In the genomic region with DNA sequence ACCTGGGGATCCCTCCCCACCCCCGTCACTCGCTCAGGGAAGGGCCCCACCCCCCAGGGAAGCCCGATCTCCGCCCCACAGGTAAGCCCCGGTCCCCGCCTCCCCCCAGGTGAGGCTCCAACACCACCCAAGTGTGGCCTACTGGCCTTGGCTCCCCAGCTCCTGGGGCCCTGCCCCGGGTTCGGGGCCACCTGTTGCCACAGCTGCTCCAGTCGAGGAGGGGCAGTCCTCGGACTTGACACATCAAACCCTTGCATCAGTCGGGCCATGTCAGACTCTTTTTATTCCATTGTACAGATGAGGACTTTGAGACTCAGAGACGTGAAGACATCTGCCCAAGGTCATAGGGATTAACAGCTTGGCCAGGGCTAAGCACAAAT, we compare ENCODE assay signal across 8 cellular contexts. TPM values are rescaled to one million over a fixed set of nuclear protein-coding genes. Genes with fewer than 3 reads are reported as not detected.
DNase-seq lines count a peak whose midpoint lies in the region; ATAC-seq and TF ChIP-seq lines count a peak whose summit lies in the region.

No MANE protein-coding gene starts in this region.

- peak overlapping the region; percentile 96 for H3K56ac ChIP-seq in mesendoderm (ENCODE audit: low read length)

- H3K9me3 ChIP-seq in CD8-positive, alpha-beta T cell (ENCODE audit: low read length): no peaks in the 10 kb centered on the region

- no peaks in the 10 kb centered on the region for H3K27me3 Mint-ChIP-seq in CD8-positive, alpha-beta T cell (ENCODE audit: low read depth)
- no peaks in the 10 kb centered on the region for H3K27me3 Mint-ChIP-seq in chondrocyte (ENCODE audit: low read depth)

- peak in 4 of 7 experiments; percentile 23 to 43 (median 30) for DNase-seq in CD8-positive, alpha-beta T cell
- DNase-seq in RKO (ENCODE audit: low spot score) (peak; percentile 53), chondrocyte (ENCODE audit: low spot score) (no peak), mesendoderm (no peak), globus pallidus (ENCODE audit: low spot score) (no peak), dedifferentiated amniotic fluid mesenchymal stem cell (ENCODE audit: extremely low spot score) (no peak)

- peak overlapping the region; percentile 57 for H3K27ac ChIP-seq in CD8-positive, alpha-beta T cell (ENCODE audit: low read depth, low read length)
- H3K27ac ChIP-seq in mesendoderm (ENCODE audit: low read depth, low read length): no peak overlapping the region
- peak overlapping the region; percentile 78 for H3K27ac ChIP-seq in urinary bladder (ENCODE audit: low read depth)

- no peaks in the 10 kb centered on the region for H3K79me1 ChIP-seq in mesendoderm (ENCODE audit: low read length)

- H4K5ac ChIP-seq in mesendoderm (ENCODE audit: low read length): no peak overlapping the region

- no peak for TF ChIP-seq CTCF in CD8-positive, alpha-beta T cell (IDR thresholded peaks at IDR 0.05)
- no peak for TF ChIP-seq CTCF in chondrocyte (IDR thresholded peaks at IDR 0.05)

- no peak overlapping the region for H2BK5ac ChIP-seq in mesendoderm (ENCODE audit: low read length)

- H3K36me3 ChIP-seq in CD8-positive, alpha-beta T cell (ENCODE audit: insufficient read depth, low read length): peaks cover 3% of the 10 kb centered on the region
- H3K36me3 ChIP-seq in mesendoderm (ENCODE audit: control insufficient read depth, insufficient read depth, low read length) (no peaks in the 10 kb centered on the region), urinary bladder (ENCODE audit: insufficient read depth) (no peaks in the 10 kb centered on the region)

- peaks cover 12% of the 10 kb centered on the region for H3K4me1 ChIP-seq in CD8-positive, alpha-beta T cell (ENCODE audit: insufficient read depth, low read length)
- H3K4me1 ChIP-seq in mesendoderm (ENCODE audit: control insufficient read depth, low read depth, low read length): no peaks in the 10 kb centered on the region
- H3K4me1 ChIP-seq in urinary bladder (ENCODE audit: insufficient read depth): peaks cover 2% of the 10 kb centered on the region

- peak overlapping the region; percentile 80 for H3K4me3 Mint-ChIP-seq in CD8-positive, alpha-beta T cell
- peak overlapping the region; percentile 82 for H3K4me3 Mint-ChIP-seq in chondrocyte (ENCODE audit: unreplicated experiment)

- H3K27ac Mint-ChIP-seq in CD8-positive, alpha-beta T cell: no peak overlapping the region
- H3K27ac Mint-ChIP-seq in chondrocyte (ENCODE audit: unreplicated experiment): peak overlapping the region; percentile 51

- H3K18ac ChIP-seq in mesendoderm (ENCODE audit: low read length): no peak overlapping the region

- H3K79me2 ChIP-seq in mesendoderm (ENCODE audit: control insufficient read depth, insufficient read depth, low read length): no peaks in the 10 kb centered on the region

- H2AK5ac ChIP-seq in mesendoderm (ENCODE audit: low read length): no peak overlapping the region

- H3K4me1 Mint-ChIP-seq in CD8-positive, alpha-beta T cell (ENCODE audit: low read depth): peaks cover 14% of the 10 kb centered on the region
- H3K4me1 Mint-ChIP-seq in chondrocyte (ENCODE audit: low read depth): peaks cover 13% of the 10 kb centered on the region

- POLR2A ChIA-PET in CD8-positive, alpha-beta T cell (lab: Charles Lee): interaction anchor here (1.0 to 1.2 kb wide), 2 partner anchors 100 to 125 kb away, joined by 3 to 5 read pairs; partner anchors contain the start of genes IL27RA and RFX1

- H4K8ac ChIP-seq in mesendoderm (ENCODE audit: low read depth, low read length): no peak overlapping the region

- H3K4me3 ChIP-seq in CD8-positive, alpha-beta T cell (ENCODE audit: low read depth, low read length): peak overlapping the region; percentile 81
- H3K4me3 ChIP-seq in mesendoderm (ENCODE audit: low read length) (peak overlapping the region; percentile 86), urinary bladder (ENCODE audit: low read depth, low read length) (peak overlapping the region; percentile 82)

- CTCF ChIA-PET in CD8-positive, alpha-beta T cell (lab: Charles Lee): interaction anchor here (1.0 to 1.2 kb wide), 2 partner anchors 142 to 153 kb away, joined by 3 to 4 read pairs; no protein-coding TSS in a partner anchor

- no peaks in the 10 kb centered on the region for H3K9me3 Mint-ChIP-seq in CD8-positive, alpha-beta T cell
- no peaks in the 10 kb centered on the region for H3K9me3 Mint-ChIP-seq in chondrocyte (ENCODE audit: low read depth)

- intact Hi-C loops in CD8-positive, alpha-beta T cell (cut with DNase I, micrococcal nuclease): loop anchor here (1.0 to 2.0 kb wide), 4 partner anchors 26 to 126 kb away; partner anchors contain the start of gene DCAF15 (in 2 of the 2)

- H3K23ac ChIP-seq in mesendoderm (ENCODE audit: low read length): no peak overlapping the region

- ATAC-seq in CD8-positive, alpha-beta T cell: peak; percentile 41
- ATAC-seq in HG02610 (IDR thresholded peaks at IDR 0.05; ENCODE audit: unreplicated experiment): peak; percentile 11

- H3K9ac ChIP-seq in mesendoderm (ENCODE audit: low read length): peak overlapping the region; percentile 89

- H2BK15ac ChIP-seq in mesendoderm (replicated peaks; ENCODE audit: low read depth): no peak overlapping the region

- no peak overlapping the region for H3K4ac ChIP-seq in mesendoderm (ENCODE audit: low read depth, low read length)

- H3K36me3 Mint-ChIP-seq in CD8-positive, alpha-beta T cell: peaks cover 17% of the 10 kb centered on the region
- peaks cover 4% of the 10 kb centered on the region for H3K36me3 Mint-ChIP-seq in chondrocyte (ENCODE audit: low read depth)

- H3K27me3 ChIP-seq in CD8-positive, alpha-beta T cell (ENCODE audit: insufficient read depth, low read length): no peaks in the 10 kb centered on the region
- no peaks in the 10 kb centered on the region for H3K27me3 ChIP-seq in mesendoderm (ENCODE audit: insufficient read depth, low read length, poor library complexity)

- no CpG with 5 or more reads among the region's 12 CpGs for WGBS in mesendoderm (ENCODE audit: extremely low coverage, insufficient coverage, low lambda C conversion rate)
- 4% methylated on average over 12 of the region's 12 CpGs for WGBS in urinary bladder

- no peak overlapping the region for H2BK120ac ChIP-seq in mesendoderm (ENCODE audit: low read depth, low read length)

- peak overlapping the region; percentile 87 for H3K4me2 ChIP-seq in mesendoderm (ENCODE audit: low read length)

RNA-seq across cellular contexts. Expression of gene CC2D1A, which starts 0.5 kb away (rescaled TPM):
- 10 to 100 TPM; 11.3 to 16.0 TPM for total RNA-seq in CD8-positive, alpha-beta T cell
- total RNA-seq in chondrocyte (33.7 to 42.9 TPM (median 35.2 TPM) in 3 replicates), urinary bladder (7.3 TPM)
- polyA plus RNA-seq in mesendoderm (2013, experiment 1 of 2): 12.2 TPM
- polyA plus RNA-seq in mesendoderm (2013, experiment 2 of 2): 12.1 TPM
- 25.8 TPM for polyA plus RNA-seq in urinary bladder

RNA-seq across cellular contexts. Expression of gene BRME1, which starts 0.6 kb away (rescaled TPM):
- 1 to 10 TPM; 1.0 to 1.2 TPM for total RNA-seq in CD8-positive, alpha-beta T cell
- total RNA-seq in chondrocyte (2.9 to 3.5 TPM (median 3.0 TPM) in 3 replicates), urinary bladder (2.0 TPM)
- polyA plus RNA-seq in mesendoderm (2013, experiment 1 of 2): 2.2 TPM
- 1.8 TPM for polyA plus RNA-seq in mesendoderm (2013, experiment 2 of 2)
- polyA plus RNA-seq in urinary bladder: 2.2 TPM

RNA-seq across cellular contexts. Expression of gene NANOS3, which starts 29.6 kb away (rescaled TPM):
- total RNA-seq in CD8-positive, alpha-beta T cell: not detected
- total RNA-seq in chondrocyte: 4.4 to 6.7 TPM (median 4.7 TPM) in 3 replicates
- polyA plus RNA-seq in mesendoderm (2013, experiment 1 of 2): 1.2 TPM
- polyA plus RNA-seq in mesendoderm (2013, experiment 2 of 2): 0.85 TPM
- not detected for total RNA-seq in urinary bladder
- 0.57 TPM for polyA plus RNA-seq in urinary bladder

RNA-seq across cellular contexts. Expression of gene PODNL1, which starts 31.7 kb away (rescaled TPM):
- not detected for total RNA-seq in CD8-positive, alpha-beta T cell
- 5.7 to 8.9 TPM (median 8.7 TPM) in 3 replicates for total RNA-seq in chondrocyte
- 0.21 TPM for polyA plus RNA-seq in mesendoderm (2013, experiment 1 of 2)
- 0.25 TPM for polyA plus RNA-seq in mesendoderm (2013, experiment 2 of 2)
- 0.21 TPM for total RNA-seq in urinary bladder
- polyA plus RNA-seq in urinary bladder: 2.4 TPM

RNA-seq across cellular contexts. Expression of gene DCAF15, which starts 45.8 kb away (rescaled TPM):
- total RNA-seq in CD8-positive, alpha-beta T cell: 100 to 1,000 TPM in 1 of 2 experiments, 10 to 100 TPM in 1; 86.5 to 101 TPM
- total RNA-seq in chondrocyte (20.7 to 21.5 TPM (median 21.0 TPM) in 3 replicates), urinary bladder (6.6 TPM)
- 41.4 TPM for polyA plus RNA-seq in mesendoderm (2013, experiment 1 of 2)
- 40.1 TPM for polyA plus RNA-seq in mesendoderm (2013, experiment 2 of 2)
- polyA plus RNA-seq in urinary bladder: 26.0 TPM

Comparison
In these comparisons a context has a peak if more than half of its experiments do, and no peak if none do; other contexts are left out.
1. DNase-seq: peak in CD8-positive, alpha-beta T cell (4 of 7) and RKO (single experiment); none in chondrocyte (single experiment), mesendoderm (single experiment), globus pallidus (single experiment) and dedifferentiated amniotic fluid mesenchymal stem cell (single experiment).
2. Peak in every context shown above with its lines, with median percentiles within 50 percentile points of each other: H3K4me3 ChIP-seq.